15 cellular contexts compared by ENCODE assay signal in the genomic region with DNA sequence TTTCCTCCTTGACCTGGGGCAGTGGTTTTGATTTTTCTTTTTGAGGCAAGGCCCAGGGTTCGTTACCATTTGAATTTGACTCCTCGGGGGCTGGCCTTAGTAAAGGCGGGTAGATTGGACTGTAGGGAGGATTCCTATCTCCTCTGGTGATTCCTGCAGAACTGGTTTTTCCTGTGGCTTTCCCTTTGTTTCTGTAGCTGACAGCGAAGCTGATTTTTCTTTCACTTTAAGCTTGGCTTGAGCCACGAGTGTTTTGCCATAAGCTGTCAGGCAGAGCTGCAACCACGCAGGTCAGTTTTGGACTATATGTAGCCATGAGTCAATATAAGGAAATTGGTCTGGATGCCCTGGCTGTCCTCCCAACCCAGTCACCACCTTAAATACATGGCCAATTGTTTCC. TPM values are rescaled to one million over a fixed set of nuclear protein-coding genes. Genes with fewer than 3 reads are reported as not detected.
DNase-seq lines count a peak whose midpoint lies in the region; ATAC-seq and TF ChIP-seq lines count a peak whose summit lies in the region.
"Had no signal": no experiment of that assay in that cellular context is flagged by ENCODE, and none has a peak within 500 bp of the region (broad histone marks: within the 10 kb centered on the region; RNA-seq: fewer than 3 reads in every experiment).

No MANE protein-coding gene starts in this region.

- H3K4me1 ChIP-seq in HUES64 (ENCODE audit: insufficient read depth, low read length): peaks cover 5% of the 10 kb centered on the region; the same call in 1 of the 2 replicates
- peaks cover 0 to 9% (median 0%) of the 10 kb centered on the region in 4 donors for H3K4me1 ChIP-seq in stomach
- H3K4me1 ChIP-seq: BLaER1 had no signal

- H3K9me3 ChIP-seq in HUES64 (ENCODE audit: insufficient read depth, low read depth, low read length) (peaks cover 85% of the 10 kb centered on the region), stomach (peaks cover 27 to 75% (median 61%) of the 10 kb centered on the region in 4 donors)

- 65% methylated on average over 6 of the region's 6 CpGs for WGBS in HUES64
- WGBS in stomach, 5 donors: 26 to 45% (median 31%) methylated on average over 6 of the region's 6 CpGs

- CTCF ChIA-PET in WTC11 (lab: Charles Lee): interaction anchor here (1.7 kb wide), 2 partner anchors 9 to 125 kb away, joined by 5 to 7 read pairs; no protein-coding TSS in a partner anchor

- peaks cover 21% of the 10 kb centered on the region for H3K4me1 Mint-ChIP-seq in WTC11
- H3K4me1 Mint-ChIP-seq: nephron had no signal

- peak overlapping the region; percentile 69 for H3K27ac Mint-ChIP-seq in WTC11
- H3K27ac Mint-ChIP-seq: nephron; T-helper 2 cell treated with Interferon-gamma antibody and Interleukin-4, amounts not matched to agents 5 μg/mL and 100 μg/mL, for 36 hours had no signal

- H3K36me3 Mint-ChIP-seq in WTC11: peaks cover 88% of the 10 kb centered on the region

- DNase-seq in WTC11 (ENCODE audit: low spot score): peak; percentile 19
- peak; percentile 56 for DNase-seq in iPS-NIHi7 (ENCODE audit: extremely low spot score)
- no peak for DNase-seq in stomach
- no peak for DNase-seq in NCI-H446 treated with DMSO at 0.1 percent for 48 hours (lab: John Stamatoyannopoulos, UW)
- no peak for DNase-seq in NCI-H187 (lab: John Stamatoyannopoulos, UW)
- no peak for DNase-seq in NCI-H1436 (lab: John Stamatoyannopoulos, UW)
- DNase-seq: activated CD4-positive, alpha-beta T cell treated with anti-CD3 and anti-CD28 coated beads for 48 hours; activated T-cell treated with anti-CD3 and anti-CD28 coated beads for 4 hours; DND-41; NCI-H2081 treated with DMSO at 0.1 percent for 48 hours had no signal

- intact Hi-C loops in stomach (cut with DNase I; ENCODE audit: low total_unique reads): no loop called here

- no peak for TF ChIP-seq POLR2A in stomach (IDR thresholded peaks at IDR 0.05)

- TF ChIP-seq CTCF in WTC11 (IDR thresholded peaks at IDR 0.05): no peak
- TF ChIP-seq CTCF in stomach (IDR thresholded peaks at IDR 0.05): no peak

- H3K27me3 ChIP-seq in HUES64 (ENCODE audit: insufficient read depth, low read length) (no peaks in the 10 kb centered on the region), stomach (no peaks in the 10 kb centered on the region)
- H3K27me3 ChIP-seq: BLaER1 had no signal

- H3K27ac ChIP-seq in HUES64 (ENCODE audit: low read depth, low read length) (peak overlapping the region; percentile 60; the same call in 1 of the 2 replicates), stomach (peak overlapping the region in 3 of 5 donors; percentile 52 to 67 (median 61))
- H3K27ac ChIP-seq: BLaER1 had no signal

- H3K9ac ChIP-seq in HUES64 (ENCODE audit: low read depth, low read length): no peak overlapping the region
- H3K9ac ChIP-seq: BLaER1 had no signal

- no peaks in the 10 kb centered on the region for H3K36me3 ChIP-seq in HUES64 (ENCODE audit: insufficient read depth, low read length)
- no peaks in the 10 kb centered on the region for H3K36me3 ChIP-seq in stomach
- H3K36me3 ChIP-seq: BLaER1 had no signal

- peaks cover 17% of the 10 kb centered on the region for H3K27me3 Mint-ChIP-seq in WTC11 (ENCODE audit: low read depth)

- H3K4me3 ChIP-seq in HUES64 (ENCODE audit: low read length) (no peak overlapping the region), stomach (no peak overlapping the region)

- H3K4me3 Mint-ChIP-seq in WTC11: peak overlapping the region; percentile 39; the same call in 1 of the 2 replicates
- H3K4me3 Mint-ChIP-seq: nephron; T-helper 2 cell treated with Interferon-gamma antibody and Interleukin-4, amounts not matched to agents 5 μg/mL and 100 μg/mL, for 36 hours had no signal

- TF ChIP-seq EP300 in stomach (IDR thresholded peaks at IDR 0.05): no peak

- peaks cover 94% of the 10 kb centered on the region for H3K9me3 Mint-ChIP-seq in WTC11

- POLR2A ChIA-PET in WTC11 (lab: Charles Lee): no interaction called here

- ATAC-seq in WTC11: peak; percentile 98
- ATAC-seq: activated naive CD4-positive, alpha-beta T cell treated with anti-CD3 and anti-CD28 coated beads, Interleukin-2, amount 50 U/mL, for 72 hours had no signal

TF ChIP-seq in WTC11, 78 proteins besides CTCF, POLR2A, EP300 and RAD21 (continues in another document):
- TF ChIP-seq ZNF317 (CRISPR knock-in tag; IDR thresholded peaks at IDR 0.05; ENCODE audit: borderline replicate concordance, low read depth): no peak
- no peak for TF ChIP-seq OVOL2 (CRISPR knock-in tag; IDR thresholded peaks at IDR 0.05; ENCODE audit: borderline replicate concordance)
- TF ChIP-seq, protein P1, sequence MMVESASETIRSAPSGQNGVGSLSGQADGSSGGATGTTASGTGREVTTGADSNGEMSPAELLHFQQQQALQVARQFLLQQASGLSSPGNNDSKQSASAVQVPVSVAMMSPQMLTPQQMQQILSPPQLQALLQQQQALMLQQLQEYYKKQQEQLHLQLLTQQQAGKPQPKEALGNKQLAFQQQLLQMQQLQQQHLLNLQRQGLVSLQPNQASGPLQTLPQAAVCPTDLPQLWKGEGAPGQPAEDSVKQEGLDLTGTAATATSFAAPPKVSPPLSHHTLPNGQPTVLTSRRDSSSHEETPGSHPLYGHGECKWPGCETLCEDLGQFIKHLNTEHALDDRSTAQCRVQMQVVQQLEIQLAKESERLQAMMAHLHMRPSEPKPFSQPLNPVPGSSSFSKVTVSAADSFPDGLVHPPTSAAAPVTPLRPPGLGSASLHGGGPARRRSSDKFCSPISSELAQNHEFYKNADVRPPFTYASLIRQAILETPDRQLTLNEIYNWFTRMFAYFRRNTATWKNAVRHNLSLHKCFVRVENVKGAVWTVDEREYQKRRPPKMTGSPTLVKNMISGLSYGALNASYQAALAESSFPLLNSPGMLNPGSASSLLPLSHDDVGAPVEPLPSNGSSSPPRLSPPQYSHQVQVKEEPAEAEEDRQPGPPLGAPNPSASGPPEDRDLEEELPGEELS (CRISPR knock-in tag; IDR thresholded peaks at IDR 0.05): 0 out of 2 replicates have a peak, but pooled peaks have one; percentile 32
- TF ChIP-seq, protein P2, sequence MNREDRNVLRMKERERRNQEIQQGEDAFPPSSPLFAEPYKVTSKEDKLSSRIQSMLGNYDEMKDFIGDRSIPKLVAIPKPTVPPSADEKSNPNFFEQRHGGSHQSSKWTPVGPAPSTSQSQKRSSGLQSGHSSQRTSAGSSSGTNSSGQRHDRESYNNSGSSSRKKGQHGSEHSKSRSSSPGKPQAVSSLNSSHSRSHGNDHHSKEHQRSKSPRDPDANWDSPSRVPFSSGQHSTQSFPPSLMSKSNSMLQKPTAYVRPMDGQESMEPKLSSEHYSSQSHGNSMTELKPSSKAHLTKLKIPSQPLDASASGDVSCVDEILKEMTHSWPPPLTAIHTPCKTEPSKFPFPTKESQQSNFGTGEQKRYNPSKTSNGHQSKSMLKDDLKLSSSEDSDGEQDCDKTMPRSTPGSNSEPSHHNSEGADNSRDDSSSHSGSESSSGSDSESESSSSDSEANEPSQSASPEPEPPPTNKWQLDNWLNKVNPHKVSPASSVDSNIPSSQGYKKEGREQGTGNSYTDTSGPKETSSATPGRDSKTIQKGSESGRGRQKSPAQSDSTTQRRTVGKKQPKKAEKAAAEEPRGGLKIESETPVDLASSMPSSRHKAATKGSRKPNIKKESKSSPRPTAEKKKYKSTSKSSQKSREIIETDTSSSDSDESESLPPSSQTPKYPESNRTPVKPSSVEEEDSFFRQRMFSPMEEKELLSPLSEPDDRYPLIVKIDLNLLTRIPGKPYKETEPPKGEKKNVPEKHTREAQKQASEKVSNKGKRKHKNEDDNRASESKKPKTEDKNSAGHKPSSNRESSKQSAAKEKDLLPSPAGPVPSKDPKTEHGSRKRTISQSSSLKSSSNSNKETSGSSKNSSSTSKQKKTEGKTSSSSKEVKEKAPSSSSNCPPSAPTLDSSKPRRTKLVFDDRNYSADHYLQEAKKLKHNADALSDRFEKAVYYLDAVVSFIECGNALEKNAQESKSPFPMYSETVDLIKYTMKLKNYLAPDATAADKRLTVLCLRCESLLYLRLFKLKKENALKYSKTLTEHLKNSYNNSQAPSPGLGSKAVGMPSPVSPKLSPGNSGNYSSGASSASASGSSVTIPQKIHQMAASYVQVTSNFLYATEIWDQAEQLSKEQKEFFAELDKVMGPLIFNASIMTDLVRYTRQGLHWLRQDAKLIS (CRISPR knock-in tag; IDR thresholded peaks at IDR 0.05; ENCODE audit: borderline replicate concordance): no peak
- TF ChIP-seq EMX1 (CRISPR knock-in tag; IDR thresholded peaks at IDR 0.05): no peak
- TF ChIP-seq, protein P3, sequence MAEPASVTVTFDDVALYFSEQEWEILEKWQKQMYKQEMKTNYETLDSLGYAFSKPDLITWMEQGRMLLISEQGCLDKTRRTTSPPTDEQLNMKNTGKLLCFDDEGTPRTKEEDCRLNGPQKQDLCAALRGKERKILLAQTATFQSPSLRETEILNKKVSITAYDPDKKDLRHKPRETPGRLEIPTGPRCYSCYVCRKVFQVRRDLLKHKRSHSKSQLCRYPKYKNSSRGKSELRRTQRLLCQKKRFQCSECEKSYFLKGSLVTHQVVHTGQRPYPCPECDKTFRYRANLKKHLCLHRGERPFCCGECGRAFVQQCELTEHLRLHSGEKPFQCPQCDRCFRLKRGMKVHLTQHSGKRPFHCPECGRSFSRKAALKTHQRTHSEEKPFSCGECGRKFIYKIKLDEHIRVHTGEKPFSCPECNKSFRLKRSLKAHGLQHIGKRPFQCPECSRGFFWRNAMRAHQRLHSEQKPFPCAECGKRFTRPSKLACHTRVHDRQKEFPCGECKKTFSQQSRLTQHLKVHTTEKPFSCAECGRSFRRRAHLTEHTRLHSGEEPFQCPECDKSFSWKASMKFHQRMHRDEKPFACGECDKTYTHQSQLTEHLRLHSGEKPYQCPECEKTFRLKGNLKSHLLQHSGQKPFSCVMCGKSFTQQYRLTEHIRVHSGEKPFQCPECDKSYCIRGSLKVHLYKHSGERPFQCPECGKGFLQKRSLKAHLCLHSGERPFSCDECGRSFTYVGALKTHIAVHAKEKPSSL (CRISPR knock-in tag; conservative IDR thresholded peaks at IDR 0.05): no peak
- TF ChIP-seq, protein P4, sequence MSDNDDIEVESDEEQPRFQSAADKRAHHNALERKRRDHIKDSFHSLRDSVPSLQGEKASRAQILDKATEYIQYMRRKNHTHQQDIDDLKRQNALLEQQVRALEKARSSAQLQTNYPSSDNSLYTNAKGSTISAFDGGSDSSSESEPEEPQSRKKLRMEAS (CRISPR knock-in tag; IDR thresholded peaks at IDR 0.05): peak; percentile 15; the same call in 1 of the 2 replicates
- 0 out of 2 replicates have a peak, but pooled peaks have one; percentile 30 for TF ChIP-seq NFE2L1 (CRISPR knock-in tag; IDR thresholded peaks at IDR 0.05)
- TF ChIP-seq, protein P5, sequence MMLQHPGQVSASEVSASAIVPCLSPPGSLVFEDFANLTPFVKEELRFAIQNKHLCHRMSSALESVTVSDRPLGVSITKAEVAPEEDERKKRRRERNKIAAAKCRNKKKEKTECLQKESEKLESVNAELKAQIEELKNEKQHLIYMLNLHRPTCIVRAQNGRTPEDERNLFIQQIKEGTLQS (CRISPR knock-in tag; conservative IDR thresholded peaks at IDR 0.05): no peak
- no peak for TF ChIP-seq IRF2 (CRISPR knock-in tag; IDR thresholded peaks at IDR 0.05; ENCODE audit: borderline replicate concordance, low read depth)

RNA-seq across cellular contexts. Expression of a gene that starts 28.7 kb away (rescaled TPM):
- not detected for polyA plus RNA-seq in HUES64 (2013, experiment 1 of 2)
- polyA plus RNA-seq in HUES64 (2013, experiment 2 of 2): not detected
- 0.14 to 0.57 TPM in 2 of 3 replicates, not detected in the other for total RNA-seq in WTC11 (2021)
- total RNA-seq in stomach: 10 to 100 TPM in 3 of 5 donors, 1 to 10 TPM in 1, not detected in 1; 5.3 to 38.4 (median 20.7) TPM
- 1 to 10 TPM; 3.5 to 7.3 (median 3.9) TPM for polyA plus RNA-seq in stomach

Comparison
In these comparisons a context has a peak if more than half of its experiments do, and no peak if none do; other contexts are left out.
1. DNase-seq: peak in WTC11 (single experiment) and iPS-NIHi7 (single experiment); none in stomach (single experiment), NCI-H446 treated with DMSO at 0.1 percent for 48 hours (single experiment), NCI-H187 (0 of 2) and NCI-H1436 (single experiment).